Comparison of ENCODE assay signal across 8 cellular contexts in the genomic region with DNA sequence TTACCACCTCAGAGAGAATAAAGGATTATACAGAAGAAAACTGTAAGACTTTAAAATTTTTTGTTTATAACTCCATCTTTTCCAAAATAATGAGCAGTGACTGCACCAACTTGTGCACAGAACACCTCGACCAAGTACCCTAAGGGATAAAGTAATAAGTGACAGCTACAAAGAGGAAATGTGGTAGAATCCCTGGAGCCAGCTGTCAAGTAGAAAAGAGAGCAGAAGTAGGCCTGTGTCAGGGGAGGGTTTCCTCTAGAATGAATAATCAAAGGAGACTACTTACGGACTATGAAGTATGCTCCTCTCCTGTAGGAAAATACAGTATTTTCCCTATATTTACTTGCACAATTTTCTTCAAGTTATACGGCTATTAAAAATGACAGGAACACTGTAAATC. TPM values are rescaled to one million over a fixed set of nuclear protein-coding genes. Genes with fewer than 3 reads are reported as not detected.
A peak's percentile ranks its signal among the peaks of the same experiment; 100 is the strongest.
DNase-seq lines count a peak whose midpoint lies in the region; ATAC-seq and TF ChIP-seq lines count a peak whose summit lies in the region.

No MANE protein-coding gene starts in this region.

- peak overlapping the region; percentile 93; the same call in 1 of the 2 replicates for H3K27ac ChIP-seq in HUES6 (ENCODE audit: low read depth, low read length)

- ATAC-seq in GM19035 (IDR thresholded peaks at IDR 0.05; ENCODE audit: unreplicated experiment) (no peak), GM19351 (IDR thresholded peaks at IDR 0.05; ENCODE audit: unreplicated experiment) (no peak)

- H3K9ac ChIP-seq in HUES6 (ENCODE audit: low read length): no peak overlapping the region

- H3K4me3 ChIP-seq in AG04449 (ENCODE audit: low read depth, low read length): peak overlapping the region; percentile 70
- H3K4me3 ChIP-seq in HUES6 (ENCODE audit: low read depth, low read length): peak overlapping the region; percentile 94
- H3K4me3 ChIP-seq in astrocyte of the cerebellum (ENCODE audit: low read depth, low read length): peak overlapping the region; percentile 92
- H3K4me3 ChIP-seq in mononuclear cell (ENCODE audit: low read length): peak overlapping the region; percentile 80

- no peak for DNase-seq in AG04449 (ENCODE audit: low read depth, low spot score)
- no peak for DNase-seq in astrocyte of the cerebellum (ENCODE audit: low read depth)
- DNase-seq in inferior parietal cortex (ENCODE audit: extremely low spot score): no peak
- no peak for DNase-seq in SKM-1 (lab: John Stamatoyannopoulos, UW; ENCODE audit: unreplicated experiment)

- H3K27me3 ChIP-seq in HUES6 (ENCODE audit: control insufficient read depth, insufficient read depth, low read length) (no peaks in the 10 kb centered on the region), mononuclear cell (ENCODE audit: insufficient read depth, low read length) (no peaks in the 10 kb centered on the region)

- POLR2A ChIA-PET in AG04449 (lab: Yijun Ruan, JAX): no interaction called here

- H3K4me1 ChIP-seq in HUES6 (ENCODE audit: control insufficient read depth, insufficient read depth, low read length) (peaks cover 10% of the 10 kb centered on the region), mononuclear cell (ENCODE audit: insufficient read depth, low read length) (peaks cover 15% of the 10 kb centered on the region)

- CTCF ChIA-PET in AG04449 (lab: Yijun Ruan, JAX): interaction anchor here (1.4 kb wide), 1 partner anchor 9 kb away, joined by 3 read pairs; no protein-coding TSS in a partner anchor

- no peaks in the 10 kb centered on the region for H3K9me3 ChIP-seq in HUES6 (ENCODE audit: control insufficient read depth, insufficient read depth, low read depth, low read length)
- no peaks in the 10 kb centered on the region for H3K9me3 ChIP-seq in mononuclear cell (ENCODE audit: low read depth, low read length)

- peaks cover 47% of the 10 kb centered on the region for H3K36me3 ChIP-seq in HUES6 (ENCODE audit: control insufficient read depth, insufficient read depth, low read length)

- no peak for TF ChIP-seq CTCF in AG04449 (IDR thresholded peaks at IDR 0.05; ENCODE audit: insufficient read depth, low read length, missing control alignments)
- no peak for TF ChIP-seq CTCF in astrocyte of the cerebellum (IDR thresholded peaks at IDR 0.05; ENCODE audit: low read depth, low read length, missing control alignments)

- in situ Hi-C loops in astrocyte of the cerebellum (cut with HindIII; ENCODE audit: low sequenced_read_pairs): no loop called here

RNA-seq across cellular contexts. Expression of a gene that starts 1.2 kb away (rescaled TPM):
- 44.8 TPM for total RNA-seq in mononuclear cell

RNA-seq across cellular contexts. Expression of a gene that starts 23.7 kb away (rescaled TPM):
- 1.6 TPM for total RNA-seq in mononuclear cell
